In genomic region chr4:79403356-79403755, GRCh38 we compare ENCODE assay signal across 3 cellular contexts.
A peak's percentile ranks its signal among the peaks of the same experiment; 100 is the strongest.
TF ChIP-seq lines count a peak whose summit lies in the region.

No MANE protein-coding gene starts in this region.

TF ChIP-seq in A549, 52 proteins besides CTCF, POLR2A, EP300 and RAD21:
- no peak for TF ChIP-seq HDAC2 (IDR thresholded peaks at IDR 0.05)
- no peak for TF ChIP-seq HOXA7 (CRISPR knock-in tag; IDR thresholded peaks at IDR 0.05)
- no peak for TF ChIP-seq FOSB (CRISPR knock-in tag; IDR thresholded peaks at IDR 0.05)
- no peak for TF ChIP-seq CBX8 (IDR thresholded peaks at IDR 0.05)
- TF ChIP-seq ATOH8 (CRISPR knock-in tag; IDR thresholded peaks at IDR 0.05; ENCODE audit: low read depth), result no peak
- TF ChIP-seq TP53 (CRISPR knock-in tag; IDR thresholded peaks at IDR 0.05), result no peak
- TF ChIP-seq MAFK (IDR thresholded peaks at IDR 0.05; ENCODE audit: partially characterized antibody), result peak; percentile 65
- no peak for TF ChIP-seq HES2 (IDR thresholded peaks at IDR 0.05)

TF ChIP-seq in IMR-90, 13 proteins besides CTCF, POLR2A, EP300 and RAD21:
- TF ChIP-seq ELK1 (IDR thresholded peaks at IDR 0.05; ENCODE audit: borderline replicate concordance, low read depth, low read length), result no peak
- TF ChIP-seq NFE2L2 (IDR thresholded peaks at IDR 0.05; ENCODE audit: low read depth, low read length), result peak; percentile 58

TF ChIP-seq in K562, 482 proteins besides CTCF, POLR2A, EP300 and RAD21:
- TF ChIP-seq ZNF316 (IDR thresholded peaks at IDR 0.05) (peak; percentile 96), RBM34 (IDR thresholded peaks at IDR 0.05; ENCODE audit: borderline replicate concordance, insufficient read depth, low read length) (no peak), NCOR1 (IDR thresholded peaks at IDR 0.05) (0 out of 2 replicates have a peak, but pooled peaks have one; percentile 8), STAT5B (CRISPR knock-in tag; IDR thresholded peaks at IDR 0.05) (no peak), NFE2 (IDR thresholded peaks at IDR 0.05; ENCODE audit: low read depth) (peak; percentile 72), MAFK (IDR thresholded peaks at IDR 0.05; ENCODE audit: low read length) (peak; percentile 73; the same call in 1 of the 2 replicates), ZBED1 (IDR thresholded peaks at IDR 0.05) (no peak), TFAP4 (CRISPR knock-in tag; IDR thresholded peaks at IDR 0.05; ENCODE audit: borderline replicate concordance) (no peak), MAFG (tag; conservative IDR thresholded peaks at IDR 0.05) (peak; percentile 93), GMEB1 (CRISPR knock-in tag; IDR thresholded peaks at IDR 0.05) (no peak), AFF4 (CRISPR knock-in tag; IDR thresholded peaks at IDR 0.05) (no peak), C11orf30 (IDR thresholded peaks at IDR 0.05; ENCODE audit: low read depth) (peak; percentile 91), NFE2L1 (tag; IDR thresholded peaks at IDR 0.05; ENCODE audit: borderline replicate concordance, low read depth) (peak; percentile 58; the same call in 1 of the 2 replicates), MAFF (IDR thresholded peaks at IDR 0.05; ENCODE audit: low read length) (peak; percentile 81), CEBPB (tag; IDR thresholded peaks at IDR 0.05) (no peak)
